19 cellular contexts compared by ENCODE assay signal in genomic region chr15:94445529-94446160, GRCh38.
A peak's percentile ranks its signal among the peaks of the same experiment; 100 is the strongest.
DNase-seq lines count a peak whose midpoint lies in the region; ATAC-seq and TF ChIP-seq lines count a peak whose summit lies in the region.
"Had no signal": no experiment of that assay in that cellular context is flagged by ENCODE, and none has a peak within 500 bp of the region (broad histone marks: within the 10 kb centered on the region; RNA-seq: fewer than 3 reads in every experiment).

No MANE protein-coding gene starts in this region.

- H3F3A ChIP-seq in smooth muscle cell (ENCODE audit: low read depth) = no peaks in the 10 kb centered on the region

- H3K9me3 ChIP-seq in hepatocyte (ENCODE audit: low read depth) (no peaks in the 10 kb centered on the region), smooth muscle cell (replicated peaks; ENCODE audit: low read depth) (no peaks in the 10 kb centered on the region)
- H3K9me3 ChIP-seq: BE2C, SJSA1 had no signal

- DNase-seq in amniotic epithelial cell (ENCODE audit: low read depth) (peak; percentile 40), hepatocyte (ENCODE audit: low spot score) (peak; percentile 7), mucosa of gallbladder (ENCODE audit: low spot score) (peak; percentile 24), smooth muscle cell (lab: John Stamatoyannopoulos, UW; ENCODE audit: unreplicated experiment) (no peak), HCEC 1CT (no peak), NCI-H774 (lab: John Stamatoyannopoulos, UW) (no peak)
- DNase-seq: BE2C, DMS53, GDM1, HFFc6, NCI-H1105, NCI-H1694, NCI-H2081, NCI-H2171 treated with DMSO at 0.1 percent for 48 hours, NCI-H526, OCI-M1 had no signal

- no peaks in the 10 kb centered on the region for H3K9me2 ChIP-seq in hepatocyte (replicated peaks; ENCODE audit: insufficient read depth)

- no peaks in the 10 kb centered on the region for H4K20me1 ChIP-seq in hepatocyte (ENCODE audit: insufficient read depth, poor library complexity, severe bottlenecking)
- no peaks in the 10 kb centered on the region for H4K20me1 ChIP-seq in smooth muscle cell (ENCODE audit: low read depth)

- no peaks in the 10 kb centered on the region for H3K4me1 ChIP-seq in hepatocyte (ENCODE audit: insufficient read depth)
- H3K4me1 ChIP-seq in smooth muscle cell (ENCODE audit: low read depth) = no peaks in the 10 kb centered on the region
- H3K4me1 ChIP-seq: SJSA1 had no signal

- no peaks in the 10 kb centered on the region for H3K36me3 ChIP-seq in hepatocyte (replicated peaks; ENCODE audit: insufficient read depth, low read depth)
- H3K36me3 ChIP-seq in smooth muscle cell (ENCODE audit: low read depth) = no peaks in the 10 kb centered on the region
- H3K36me3 ChIP-seq: BE2C, SJSA1 had no signal

- H3K27ac ChIP-seq in hepatocyte (no peak overlapping the region), smooth muscle cell (ENCODE audit: low read depth) (peak overlapping the region; percentile 39)
- H3K27ac ChIP-seq: SJSA1 had no signal

- TF ChIP-seq CTCF in hepatocyte (IDR thresholded peaks at IDR 0.05; ENCODE audit: poor library complexity) (no peak), smooth muscle cell (IDR thresholded peaks at IDR 0.05; ENCODE audit: borderline replicate concordance, insufficient read depth, poor library complexity, severe bottlenecking) (no peak)

- 58% methylated on average over 7 of the region's 7 CpGs for WGBS in hepatocyte (ENCODE audit: low lambda C conversion rate, missing lambda C conversion rate)
- 49% methylated on average over 7 of the region's 7 CpGs for WGBS in smooth muscle cell (ENCODE audit: low lambda C conversion rate)

- no peak overlapping the region for H2AFZ ChIP-seq in hepatocyte
- H2AFZ ChIP-seq in smooth muscle cell (ENCODE audit: low read depth) = no peak overlapping the region

- ATAC-seq in HG03565 (IDR thresholded peaks at IDR 0.05; ENCODE audit: unreplicated experiment) = no peak
- ATAC-seq: Right ventricle myocardium inferior had no signal

- no peaks in the 10 kb centered on the region for H3K27me3 ChIP-seq in hepatocyte
- no peaks in the 10 kb centered on the region for H3K27me3 ChIP-seq in smooth muscle cell (ENCODE audit: low read depth)
- H3K27me3 ChIP-seq: BE2C, SJSA1 had no signal

- no peak overlapping the region for H3K9ac ChIP-seq in smooth muscle cell (ENCODE audit: low read depth)

- no peaks in the 10 kb centered on the region for H3K79me2 ChIP-seq in hepatocyte
- H3K79me2 ChIP-seq in smooth muscle cell (ENCODE audit: low read depth) = no peaks in the 10 kb centered on the region

- no peak overlapping the region for H3K4me2 ChIP-seq in hepatocyte
- no peak overlapping the region for H3K4me2 ChIP-seq in smooth muscle cell

- H3K4me3 ChIP-seq in hepatocyte (no peak overlapping the region), smooth muscle cell (no peak overlapping the region)
- H3K4me3 ChIP-seq: SJSA1 had no signal

Comparison
In these comparisons a context has a peak if more than half of its experiments do, and no peak if none do; other contexts are left out.
1. DNase-seq: peak in amniotic epithelial cell (single experiment), hepatocyte (single experiment) and mucosa of gallbladder (single experiment); none in smooth muscle cell (single experiment), HCEC 1CT (single experiment) and NCI-H774 (single experiment).